Comparison of ENCODE assay signal across 8 cellular contexts in genomic region chr6:24858154-24858801, GRCh38. TPM values are rescaled to one million over a fixed set of nuclear protein-coding genes. Genes with fewer than 3 reads are reported as not detected.
DNase-seq lines count a peak whose midpoint lies in the region; ATAC-seq and TF ChIP-seq lines count a peak whose summit lies in the region.

No MANE protein-coding gene starts in this region.

- no peaks in the 10 kb centered on the region for H3K27me3 Mint-ChIP-seq in activated T-helper 2 cell treated with anti-CD3 and anti-CD28 coated beads, Interferon-gamma antibody, Interleukin-2, Interleukin-4, amounts not matched to agents 10 μg/mL and 5 μg/mL and 100 μg/mL, durations not matched to agents 14 hours and 24 hours and 36 hours (ENCODE audit: low read depth)

- peaks cover 58% of the 10 kb centered on the region for H3K36me3 Mint-ChIP-seq in activated T-helper 2 cell treated with anti-CD3 and anti-CD28 coated beads, Interferon-gamma antibody, Interleukin-2, Interleukin-4, amounts not matched to agents 10 μg/mL and 5 μg/mL and 100 μg/mL, durations not matched to agents 14 hours and 24 hours and 36 hours (ENCODE audit: low read depth)

- CTCF ChIA-PET in A673 (lab: Charles Lee) = interaction anchor here (0.6 to 1.4 kb wide), 2 partner anchors 170 to 212 kb away, joined by 3 read pairs; no protein-coding TSS in a partner anchor

- H3K4me3 ChIP-seq in right lobe of liver (no peak overlapping the region), A673 (ENCODE audit: low read depth, low read length, poor library complexity, severe bottlenecking) (no peak overlapping the region)

- H3K9me3 Mint-ChIP-seq in activated T-helper 2 cell treated with anti-CD3 and anti-CD28 coated beads, Interferon-gamma antibody, Interleukin-2, Interleukin-4, amounts not matched to agents 10 μg/mL and 5 μg/mL and 100 μg/mL, durations not matched to agents 14 hours and 24 hours and 36 hours = no peaks in the 10 kb centered on the region

- H3K27ac Mint-ChIP-seq in activated T-helper 2 cell treated with anti-CD3 and anti-CD28 coated beads, Interferon-gamma antibody, Interleukin-2, Interleukin-4, amounts not matched to agents 10 μg/mL and 5 μg/mL and 100 μg/mL, durations not matched to agents 14 hours and 24 hours and 36 hours = peak overlapping the region; percentile 78

- TF ChIP-seq CTCF in right lobe of liver (IDR thresholded peaks at IDR 0.05) (no peak), A673 (conservative IDR thresholded peaks at IDR 0.05; ENCODE audit: low read depth, low read length) (no peak)

- peaks cover 64% of the 10 kb centered on the region for H3K4me1 Mint-ChIP-seq in activated T-helper 2 cell treated with anti-CD3 and anti-CD28 coated beads, Interferon-gamma antibody, Interleukin-2, Interleukin-4, amounts not matched to agents 10 μg/mL and 5 μg/mL and 100 μg/mL, durations not matched to agents 14 hours and 24 hours and 36 hours (ENCODE audit: low read depth)

- H3K27me3 ChIP-seq in right lobe of liver (no peaks in the 10 kb centered on the region), A673 (replicated peaks; ENCODE audit: insufficient read depth, low read depth, low read length, poor library complexity) (no peaks in the 10 kb centered on the region)

- H3K36me3 ChIP-seq in right lobe of liver (no peaks in the 10 kb centered on the region), A673 (ENCODE audit: insufficient read depth, low read length, poor library complexity, severe bottlenecking) (no peaks in the 10 kb centered on the region)

- peak overlapping the region in 2 of 3 donors; percentile 24 to 32 for H3K27ac ChIP-seq in right lobe of liver
- H3K27ac ChIP-seq in A673 (ENCODE audit: low read depth, low read length, poor library complexity, severe bottlenecking) = no peak overlapping the region

- no TSS peak for BruUV-seq in A673 (replicated peaks; lab: Mats Ljungman, UMichigan)

- no peak for TF ChIP-seq POLR2A in right lobe of liver (IDR thresholded peaks at IDR 0.05)

- H3K9me3 ChIP-seq in right lobe of liver (no peaks in the 10 kb centered on the region), A673 (ENCODE audit: low read depth, low read length, poor library complexity, severe bottlenecking) (no peaks in the 10 kb centered on the region)

- WGBS in right lobe of liver (ENCODE audit: insufficient coverage, low coverage, low lambda C conversion rate, missing lambda C conversion rate) = 29% methylated on average over 2 of the region's 2 CpGs

- H3K4me3 Mint-ChIP-seq in activated T-helper 2 cell treated with anti-CD3 and anti-CD28 coated beads, Interferon-gamma antibody, Interleukin-2, Interleukin-4, amounts not matched to agents 10 μg/mL and 5 μg/mL and 100 μg/mL, durations not matched to agents 14 hours and 24 hours and 36 hours (ENCODE audit: low read depth) = peak overlapping the region; percentile 45

- DNase-seq in CD1c-positive myeloid dendritic cell (ENCODE audit: extremely low spot score) = peak; percentile 93
- DNase-seq in activated T-helper 2 cell treated with anti-CD3 and anti-CD28 coated beads, Interferon-gamma antibody, Interleukin-2, Interleukin-4, amounts not matched to agents 10 μg/mL and 5 μg/mL and 100 μg/mL, durations not matched to agents 14 hours and 24 hours and 36 hours (ENCODE audit: low spot score) = peak; percentile 48
- DNase-seq in right lobe of liver = no peak
- no peak for DNase-seq in NCI-H526 (lab: John Stamatoyannopoulos, UW)
- no peak for DNase-seq in A673 (ENCODE audit: low spot score)
- DNase-seq in SHP77 (lab: John Stamatoyannopoulos, UW) = no peak

- intact Hi-C loops in activated T-helper 2 cell treated with anti-CD3 and anti-CD28 coated beads, Interferon-gamma antibody, Interleukin-2, Interleukin-4, amounts not matched to agents 10 μg/mL and 5 μg/mL and 100 μg/mL, durations not matched to agents 14 hours and 24 hours and 36 hours (cut with micrococcal nuclease) = loop anchor here (5.0 kb wide), 1 partner anchor 309 kb away; no protein-coding TSS in a partner anchor
- intact Hi-C loops in right lobe of liver (cut with DNase I) = loop anchor here in 1 of 2 donors (5.0 kb wide), 1 partner anchor 209 kb away; no protein-coding TSS in a partner anchor
- intact Hi-C loops in A673 (cut with micrococcal nuclease; ENCODE audit: unreplicated experiment) = loop anchor here (5.0 kb wide), 1 partner anchor 159 kb away; no protein-coding TSS in a partner anchor

- POLR2A ChIA-PET in A673 (lab: Charles Lee; ENCODE audit: low non-redundant PET) = no interaction called here

- H3K4me1 ChIP-seq in right lobe of liver = peaks cover 0 to 5% (median 0%) of the 10 kb centered on the region in 4 donors
- H3K4me1 ChIP-seq in A673 (ENCODE audit: insufficient read depth, low read length, poor library complexity, severe bottlenecking) = peaks cover 5% of the 10 kb centered on the region

- peak; percentile 60 for ATAC-seq in GM19463 (IDR thresholded peaks at IDR 0.05; ENCODE audit: unreplicated experiment)
- ATAC-seq in HG03571 (IDR thresholded peaks at IDR 0.05; ENCODE audit: unreplicated experiment) = peak; percentile 43
- ATAC-seq in right lobe of liver = peak; percentile 52 to 75 (median 65)

RNA-seq across cellular contexts. Expression of gene ARMH2, which starts 59.6 kb away (rescaled TPM):
- not detected in 2 replicates for total RNA-seq in activated T-helper 2 cell treated with anti-CD3 and anti-CD28 coated beads, Interferon-gamma antibody, Interleukin-2, Interleukin-4, amounts not matched to agents 10 μg/mL and 5 μg/mL and 100 μg/mL, durations not matched to agents 14 hours and 24 hours and 36 hours
- total RNA-seq in right lobe of liver = not detected
- total RNA-seq in A673 (2021) = not detected in 2 replicates

Comparison
In these comparisons a context has a peak if more than half of its experiments do, and no peak if none do; other contexts are left out.
1. DNase-seq: peak in CD1c-positive myeloid dendritic cell (single experiment) and activated T-helper 2 cell treated with anti-CD3 and anti-CD28 coated beads, Interferon-gamma antibody, Interleukin-2, Interleukin-4, amounts not matched to agents 10 μg/mL and 5 μg/mL and 100 μg/mL, durations not matched to agents 14 hours and 24 hours and 36 hours (single experiment); none in right lobe of liver (0 of 3), NCI-H526 (0 of 2), A673 (single experiment) and SHP77 (0 of 2).
2. Peak in every context shown above with its lines, with median percentiles within 50 percentile points of each other: ATAC-seq.